ENCODE assay signal across 8 cellular contexts in the genomic region with DNA sequence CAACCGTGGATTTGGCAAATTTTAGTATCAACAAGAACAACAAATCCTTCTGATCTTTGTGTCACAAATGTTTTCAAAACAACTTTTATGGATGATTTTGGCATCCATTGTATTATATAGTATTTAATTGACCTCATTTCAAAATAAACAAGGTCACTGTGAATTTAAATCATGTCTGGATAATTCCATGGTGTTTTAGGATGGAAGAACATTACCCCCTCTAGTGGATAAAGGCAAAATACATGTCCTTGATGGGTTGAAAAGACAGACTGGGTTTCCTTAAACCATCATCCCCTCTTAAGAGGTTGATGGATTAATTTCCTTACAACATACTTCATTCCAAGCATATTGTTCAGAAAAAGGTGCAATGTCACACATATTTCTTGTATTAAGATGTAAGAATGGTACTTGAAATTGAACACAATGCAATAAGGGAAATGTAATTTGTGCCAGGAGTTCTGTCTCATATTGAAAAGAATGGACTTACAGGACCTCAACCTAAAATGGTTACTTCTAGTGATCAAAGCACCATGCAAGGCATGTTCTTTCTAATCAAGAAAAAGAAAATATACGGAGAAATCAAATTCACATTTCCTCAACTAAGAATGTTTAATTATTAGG.
DNase-seq lines count a peak whose midpoint lies in the region; ATAC-seq and TF ChIP-seq lines count a peak whose summit lies in the region.

No MANE protein-coding gene starts in this region.

- no peak overlapping the region for H3K18ac ChIP-seq in H9 (ENCODE audit: insufficient read length, low read depth, low read length)

- in situ Hi-C loops in gastrocnemius medialis (cut with MboI; ENCODE audit: low sequenced_read_pairs in 4 of 4), result loop anchor here in 1 of 4 donors (10.0 kb wide), 1 partner anchor 232 kb away; no protein-coding TSS in a partner anchor

- no peak overlapping the region for H3T11ph ChIP-seq in H9 (ENCODE audit: low read length)

- H2AK5ac ChIP-seq in H9 (ENCODE audit: insufficient read length, low read length), result no peak overlapping the region

- POLR2A ChIA-PET in AG04449 (lab: Yijun Ruan, JAX), result no interaction called here
- POLR2A ChIA-PET in naive thymus-derived CD8-positive, alpha-beta T cell (lab: Charles Lee), result no interaction called here

- no peak overlapping the region for H2AFZ ChIP-seq in H9 (ENCODE audit: low read length)

- no CpG with 5 or more reads among the region's 2 CpGs for WGBS in H9 (ENCODE audit: extremely low coverage, insufficient read length, low lambda C conversion rate)

- H3K4me1 ChIP-seq in H9 (ENCODE audit: insufficient read depth, low read length) (peaks cover 2% of the 10 kb centered on the region; the same call in 1 of the 2 replicates), gastrocnemius medialis (no peaks in the 10 kb centered on the region)

- DNase-seq in AG04449 (ENCODE audit: low read depth, low spot score) (no peak), H9 (no peak), NCI-H526 treated with DMSO at 0.1 percent for 48 hours (lab: John Stamatoyannopoulos, UW) (peak; percentile 22), dermis blood vessel endothelial cell (peak; percentile 67), neural crest cell (ENCODE audit: low read depth, low spot score) (no peak), gastrocnemius medialis (no peak)
- DNase-seq in naive thymus-derived CD8-positive, alpha-beta T cell, result no peak

- no peak overlapping the region for H2BK120ac ChIP-seq in H9 (ENCODE audit: low read depth, low read length, poor library complexity, severe bottlenecking)

- no peak overlapping the region for H3K4ac ChIP-seq in H9 (ENCODE audit: low read depth, low read length)

- H2BK15ac ChIP-seq in H9 (ENCODE audit: low read depth, low read length), result no peak overlapping the region

- no peak overlapping the region for H3K14ac ChIP-seq in H9 (ENCODE audit: insufficient read depth, low read length)

- H4K91ac ChIP-seq in H9 (ENCODE audit: insufficient read length, low read depth, low read length), result no peak overlapping the region

- H3K9ac ChIP-seq in H9 (ENCODE audit: extremely low read depth, insufficient read length, low read length), result no peak overlapping the region

- no peaks in the 10 kb centered on the region for H4K20me1 ChIP-seq in H9 (ENCODE audit: control insufficient read depth, insufficient read depth, insufficient read length)

- H3K27me3 ChIP-seq in H9 (ENCODE audit: insufficient read depth, low read length) (no peaks in the 10 kb centered on the region), gastrocnemius medialis (no peaks in the 10 kb centered on the region)

- H3K9me3 ChIP-seq in H9 (ENCODE audit: control insufficient read depth, low read depth, low read length) (no peaks in the 10 kb centered on the region), gastrocnemius medialis (no peaks in the 10 kb centered on the region)

- H3K27ac Mint-ChIP-seq in H9 (no peak overlapping the region), neural crest cell (ENCODE audit: unreplicated experiment) (no peak overlapping the region)
- H3K27ac Mint-ChIP-seq in naive thymus-derived CD8-positive, alpha-beta T cell, result no peak overlapping the region

- H2BK20ac ChIP-seq in H9 (ENCODE audit: low read depth, low read length, poor library complexity, severe bottlenecking), result no peak overlapping the region

- H3K79me1 ChIP-seq in H9 (ENCODE audit: insufficient read depth, low read depth, low read length, poor library complexity, severe bottlenecking), result no peaks in the 10 kb centered on the region

- H3K27me3 Mint-ChIP-seq in H9 (ENCODE audit: low read depth) (no peaks in the 10 kb centered on the region), neural crest cell (ENCODE audit: low read depth) (no peaks in the 10 kb centered on the region)
- H3K27me3 Mint-ChIP-seq in naive thymus-derived CD8-positive, alpha-beta T cell, result peaks cover 0 to 3% (median 0%) of the 10 kb centered on the region in 5 donors

- no peak overlapping the region for H3K23ac ChIP-seq in H9 (ENCODE audit: insufficient read length, low read depth, low read length)

- TF ChIP-seq CTCF in AG04449 (IDR thresholded peaks at IDR 0.05; ENCODE audit: insufficient read depth, low read length, missing control alignments) (peak; percentile 44), H9 (conservative IDR thresholded peaks at IDR 0.05) (peak; percentile 83), neural crest cell (conservative IDR thresholded peaks at IDR 0.05) (peak; percentile 93), gastrocnemius medialis (IDR thresholded peaks at IDR 0.05 in 4 of 5, conservative IDR thresholded peaks at IDR 0.05 in 1 of 5) (peak in 2 of 5 experiments; percentile 8 to 45)

- H3K36me3 ChIP-seq in gastrocnemius medialis, result no peaks in the 10 kb centered on the region

- H3K9me3 Mint-ChIP-seq in H9 (no peaks in the 10 kb centered on the region; a peak in 1 of 5 replicates), neural crest cell (peaks cover 3% of the 10 kb centered on the region)
- peaks cover 0 to 5% (median 0%) of the 10 kb centered on the region in 9 donors for H3K9me3 Mint-ChIP-seq in naive thymus-derived CD8-positive, alpha-beta T cell

- H4K5ac ChIP-seq in H9 (ENCODE audit: insufficient read length, low read depth, low read length), result no peak overlapping the region

- H4K8ac ChIP-seq in H9 (replicated peaks; ENCODE audit: insufficient read length, low read depth, low read length), result no peak overlapping the region

- H3K27ac ChIP-seq in H9 (ENCODE audit: insufficient read length, low read depth, low read length) (no peak overlapping the region), gastrocnemius medialis (no peak overlapping the region)

- no peak for TF ChIP-seq POLR2A in gastrocnemius medialis (IDR thresholded peaks at IDR 0.05)

- intact Hi-C loops in gastrocnemius medialis (cut with DNase I; ENCODE audit: low total_unique reads), result no loop called here

- no peak overlapping the region for H3K56ac ChIP-seq in H9 (ENCODE audit: insufficient read length, low read depth, low read length)

- H3K4me1 Mint-ChIP-seq in H9 (peaks cover 3 to 4% of the 10 kb centered on the region in 2 experiments; a peak in 3 of 4 replicates), neural crest cell (peaks cover 20% of the 10 kb centered on the region)
- peaks cover 0 to 21% (median 0%) of the 10 kb centered on the region in 4 donors for H3K4me1 Mint-ChIP-seq in naive thymus-derived CD8-positive, alpha-beta T cell

- no peak overlapping the region for H3K4me2 ChIP-seq in H9 (ENCODE audit: insufficient read depth, insufficient read length, low read length)

- H2BK5ac ChIP-seq in H9 (ENCODE audit: insufficient read length, low read length), result no peak overlapping the region

- H3K23me2 ChIP-seq in H9 (ENCODE audit: insufficient read length, low read depth, low read length, poor library complexity, severe bottlenecking), result no peaks in the 10 kb centered on the region

- no peak for ATAC-seq in gastrocnemius medialis
- ATAC-seq in GM18517 (IDR thresholded peaks at IDR 0.05; ENCODE audit: unreplicated experiment), result no peak
- ATAC-seq in naive thymus-derived CD8-positive, alpha-beta T cell, result no peak

- no peak overlapping the region for H2BK12ac ChIP-seq in H9 (ENCODE audit: insufficient read length, low read depth, low read length)

- CTCF ChIA-PET in AG04449 (lab: Yijun Ruan, JAX), result interaction anchor here (0.7 to 1.5 kb wide), 3 partner anchors 8 to 18 kb away, joined by 3 to 4 read pairs (median 3); no protein-coding TSS in a partner anchor

- H3K4me3 ChIP-seq in AG04449 (ENCODE audit: low read depth, low read length), result no peak overlapping the region
- H3K4me3 ChIP-seq in gastrocnemius medialis, result no peak overlapping the region

- no peaks in the 10 kb centered on the region for H3K79me2 ChIP-seq in H9 (ENCODE audit: insufficient read depth, low read length)

- no peak overlapping the region for H3K4me3 Mint-ChIP-seq in H9
- H3K4me3 Mint-ChIP-seq in neural crest cell, result no peak overlapping the region
- H3K4me3 Mint-ChIP-seq in naive thymus-derived CD8-positive, alpha-beta T cell, result no peak overlapping the region

- H3K36me3 Mint-ChIP-seq in H9 (ENCODE audit: insufficient read depth in 1 of 3, low read depth in 3 of 3) (no peaks in the 10 kb centered on the region), neural crest cell (ENCODE audit: low read depth) (no peaks in the 10 kb centered on the region)
- no peaks in the 10 kb centered on the region for H3K36me3 Mint-ChIP-seq in naive thymus-derived CD8-positive, alpha-beta T cell

Comparison
In these comparisons a context has a peak if more than half of its experiments do, and no peak if none do; other contexts are left out.
1. DNase-seq: peak in NCI-H526 treated with DMSO at 0.1 percent for 48 hours (single experiment) and dermis blood vessel endothelial cell (single experiment); none in AG04449 (single experiment), H9 (single experiment), neural crest cell (single experiment), gastrocnemius medialis (0 of 2) and naive thymus-derived CD8-positive, alpha-beta T cell (0 of 10).